Comparison of ENCODE assay signal across 1 cellular context in genomic region chr18:23545247-23545789, GRCh38.
TF ChIP-seq lines count a peak whose summit lies in the region.

No MANE protein-coding gene starts in this region.

TF ChIP-seq in HepG2, 621 proteins besides CTCF, POLR2A, EP300 and RAD21 (continued from another document and continues in another):
- TF ChIP-seq ZBTB37 (CRISPR knock-in tag; IDR thresholded peaks at IDR 0.05) (no peak), GTF2F1 (IDR thresholded peaks at IDR 0.05; ENCODE audit: low read length) (no peak), ZFP62 (CRISPR knock-in tag; IDR thresholded peaks at IDR 0.05) (no peak), ZNF589 (CRISPR knock-in tag; conservative IDR thresholded peaks at IDR 0.05) (no peak), ZFP36L1 (CRISPR knock-in tag; IDR thresholded peaks at IDR 0.05) (no peak), MAFF (IDR thresholded peaks at IDR 0.05; ENCODE audit: low read depth, low read length) (no peak), POGK (CRISPR knock-in tag; conservative IDR thresholded peaks at IDR 0.05) (peak; percentile 75; the same call in 1 of the 2 replicates), SALL1 (CRISPR knock-in tag; IDR thresholded peaks at IDR 0.05) (peak; percentile 84), ZBTB3 (CRISPR knock-in tag; IDR thresholded peaks at IDR 0.05; ENCODE audit: borderline replicate concordance, low read depth) (no peak), ZNF337 (CRISPR knock-in tag; IDR thresholded peaks at IDR 0.05; ENCODE audit: borderline replicate concordance, low read depth) (no peak), ZZZ3 (CRISPR knock-in tag; IDR thresholded peaks at IDR 0.05; ENCODE audit: borderline replicate concordance) (no peak), PCBP1 (IDR thresholded peaks at IDR 0.05; ENCODE audit: borderline replicate concordance, low read depth, low read length) (no peak), ZNF512B (CRISPR knock-in tag; IDR thresholded peaks at IDR 0.05; ENCODE audit: borderline replicate concordance) (no peak), HOXA7 (CRISPR knock-in tag; IDR thresholded peaks at IDR 0.05) (no peak), NR2C2 (CRISPR knock-in tag; IDR thresholded peaks at IDR 0.05; ENCODE audit: borderline replicate concordance) (peak; percentile 83), ZNF20 (CRISPR knock-in tag; IDR thresholded peaks at IDR 0.05) (no peak), ZNF619 (CRISPR knock-in tag; IDR thresholded peaks at IDR 0.05) (no peak), ARID2 (CRISPR knock-in tag; IDR thresholded peaks at IDR 0.05; ENCODE audit: borderline replicate concordance) (peak; percentile 63; the same call in 1 of the 2 replicates), ZNF460 (CRISPR knock-in tag; IDR thresholded peaks at IDR 0.05; ENCODE audit: borderline replicate concordance) (peak; percentile 70; the same call in 1 of the 2 replicates), PRDM10 (CRISPR knock-in tag; IDR thresholded peaks at IDR 0.05; ENCODE audit: low read depth) (no peak), ERF (CRISPR knock-in tag; IDR thresholded peaks at IDR 0.05) (no peak), ZNF713 (CRISPR knock-in tag; IDR thresholded peaks at IDR 0.05) (no peak), ZBTB46 (CRISPR knock-in tag; IDR thresholded peaks at IDR 0.05; ENCODE audit: borderline replicate concordance) (no peak), ZNF782 (CRISPR knock-in tag; IDR thresholded peaks at IDR 0.05; ENCODE audit: borderline replicate concordance) (no peak), ZNF720 (CRISPR knock-in tag; IDR thresholded peaks at IDR 0.05) (no peak), ZNF850 (CRISPR knock-in tag; conservative IDR thresholded peaks at IDR 0.05) (no peak), RFX5 (IDR thresholded peaks at IDR 0.05; ENCODE audit: low read depth, low read length) (no peak), ZNF382 (CRISPR knock-in tag; IDR thresholded peaks at IDR 0.05; ENCODE audit: borderline replicate concordance) (no peak), ARID5B (CRISPR knock-in tag; IDR thresholded peaks at IDR 0.05) (peak; percentile 90), HBP1 (CRISPR knock-in tag; IDR thresholded peaks at IDR 0.05; ENCODE audit: low read depth) (no peak), ONECUT2 (CRISPR knock-in tag; IDR thresholded peaks at IDR 0.05) (no peak), NFIC (IDR thresholded peaks at IDR 0.05; ENCODE audit: low read length) (no peak), EED (CRISPR knock-in tag; IDR thresholded peaks at IDR 0.05) (no peak), ZNF737 (CRISPR knock-in tag; IDR thresholded peaks at IDR 0.05; ENCODE audit: borderline replicate concordance) (no peak), HIC2 (CRISPR knock-in tag; IDR thresholded peaks at IDR 0.05; ENCODE audit: low read depth) (no peak), NR1H2 (CRISPR knock-in tag; IDR thresholded peaks at IDR 0.05; ENCODE audit: borderline replicate concordance, low read depth) (no peak), ZNF775 (CRISPR knock-in tag; IDR thresholded peaks at IDR 0.05; ENCODE audit: borderline replicate concordance) (no peak), ZBTB34 (CRISPR knock-in tag; IDR thresholded peaks at IDR 0.05) (peak; percentile 75; the same call in 1 of the 2 replicates), HCFC1 (IDR thresholded peaks at IDR 0.05; ENCODE audit: low read depth, low read length) (no peak), SP5 (CRISPR knock-in tag; IDR thresholded peaks at IDR 0.05; ENCODE audit: borderline replicate concordance, low read depth) (no peak), RORA (CRISPR knock-in tag; IDR thresholded peaks at IDR 0.05) (no peak), ZSCAN20 (CRISPR knock-in tag; IDR thresholded peaks at IDR 0.05; ENCODE audit: borderline replicate concordance) (no peak), KDM5B (CRISPR knock-in tag; IDR thresholded peaks at IDR 0.05; ENCODE audit: borderline replicate concordance) (no peak), TCF12 (IDR thresholded peaks at IDR 0.05) (no peak), TCF12 (CRISPR knock-in tag; IDR thresholded peaks at IDR 0.05) (no peak), ZNF205 (CRISPR knock-in tag; IDR thresholded peaks at IDR 0.05) (no peak)
